ENCODE assay signal across 8 cellular contexts in the genomic region with DNA sequence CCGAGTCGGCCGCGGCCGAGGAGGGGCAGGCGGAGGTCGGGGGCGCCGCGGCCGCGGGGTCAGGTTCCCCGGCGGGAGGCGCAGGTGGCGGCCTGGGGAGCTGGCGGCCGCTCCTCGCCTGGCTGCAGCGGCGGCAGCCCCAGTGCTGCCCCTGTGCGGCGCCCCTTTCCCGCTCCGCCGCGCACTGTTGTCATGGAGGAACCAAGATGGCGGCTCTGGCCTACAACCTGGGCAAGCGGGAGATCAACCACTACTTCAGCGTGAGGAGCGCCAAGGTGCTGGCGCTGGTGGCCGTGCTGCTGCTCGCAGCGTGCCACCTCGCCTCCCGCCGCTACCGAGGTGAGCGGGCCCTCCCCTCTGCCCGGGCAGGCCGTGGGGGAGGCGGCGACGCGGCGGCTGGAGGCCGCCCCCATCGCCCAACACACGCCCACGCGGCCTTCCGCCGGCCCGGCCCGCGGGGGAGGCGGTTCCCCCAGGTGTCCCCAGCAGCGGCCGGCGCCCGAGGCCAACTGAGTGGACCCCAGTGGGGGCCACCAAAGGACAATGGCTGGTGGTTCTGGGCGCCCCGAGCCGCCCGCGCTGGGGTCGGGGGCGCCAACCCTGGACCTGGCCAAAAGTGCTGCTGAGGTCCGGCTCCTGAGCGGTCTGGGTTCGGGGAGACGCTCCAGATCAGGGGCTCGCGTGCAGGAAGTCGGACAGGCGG. TPM values are rescaled to one million over a fixed set of nuclear protein-coding genes. Genes with fewer than 3 reads are reported as not detected.
DNase-seq lines count a peak whose midpoint lies in the region; ATAC-seq and TF ChIP-seq lines count a peak whose summit lies in the region.

No MANE protein-coding gene starts in this region.

- in situ Hi-C loops in Caki2 (cut with HindIII; ENCODE audit: low pct_unique_long_range_greater_than_20kb, low sequenced_read_pairs): no loop called here

- DNase-seq in Caki2 (ENCODE audit: low read depth) (peak; percentile 77), HK-2 (ENCODE audit: unreplicated experiment) (peak; percentile 73), NOMO-1 treated with DMSO at 0.1 percent for 48 hours (lab: John Stamatoyannopoulos, UW; ENCODE audit: unreplicated experiment) (peak; percentile 85), activated T-cell treated with anti-CD3 and anti-CD28 coated beads for 1 hour (ENCODE audit: low read depth) (peak; percentile 52), epithelial cell of esophagus (ENCODE audit: low read depth) (peak; percentile 57), mucosa of gallbladder (ENCODE audit: low spot score) (peak; percentile 55)
- DNase-seq in stimulated activated CD8-positive, alpha-beta memory T cell treated with anti-CD3 and anti-CD28 coated beads, Interleukin-4, amount 100 ng/mL, for 48 hours: peak; percentile 72

- peak; percentile 72 for ATAC-seq in GM19467 (IDR thresholded peaks at IDR 0.05; ENCODE audit: unreplicated experiment)

- peak overlapping the region; percentile 53 for H3K4me3 ChIP-seq in epithelial cell of esophagus (ENCODE audit: low read length)

- no peak for TF ChIP-seq CTCF in epithelial cell of esophagus (IDR thresholded peaks at IDR 0.05; ENCODE audit: insufficient read depth, low read depth, low read length, missing control alignments)

RNA-seq across cellular contexts. Expression of gene CASD1, which starts 0.4 kb away (rescaled TPM):
- 13.3 and 34.8 TPM in 2 replicates for total RNA-seq in Caki2 (2014; rRNA removed; shearing (Covaris generic); ENCODE audit: low replicate concordance)
- 22.8 TPM for total RNA-seq in mucosa of gallbladder

Comparison
In these comparisons a context has a peak if more than half of its experiments do, and no peak if none do; other contexts are left out.
1. Peak in every context shown above with its lines: DNase-seq, ATAC-seq and H3K4me3 ChIP-seq.